8 cellular contexts compared by ENCODE assay signal in the genomic region with DNA sequence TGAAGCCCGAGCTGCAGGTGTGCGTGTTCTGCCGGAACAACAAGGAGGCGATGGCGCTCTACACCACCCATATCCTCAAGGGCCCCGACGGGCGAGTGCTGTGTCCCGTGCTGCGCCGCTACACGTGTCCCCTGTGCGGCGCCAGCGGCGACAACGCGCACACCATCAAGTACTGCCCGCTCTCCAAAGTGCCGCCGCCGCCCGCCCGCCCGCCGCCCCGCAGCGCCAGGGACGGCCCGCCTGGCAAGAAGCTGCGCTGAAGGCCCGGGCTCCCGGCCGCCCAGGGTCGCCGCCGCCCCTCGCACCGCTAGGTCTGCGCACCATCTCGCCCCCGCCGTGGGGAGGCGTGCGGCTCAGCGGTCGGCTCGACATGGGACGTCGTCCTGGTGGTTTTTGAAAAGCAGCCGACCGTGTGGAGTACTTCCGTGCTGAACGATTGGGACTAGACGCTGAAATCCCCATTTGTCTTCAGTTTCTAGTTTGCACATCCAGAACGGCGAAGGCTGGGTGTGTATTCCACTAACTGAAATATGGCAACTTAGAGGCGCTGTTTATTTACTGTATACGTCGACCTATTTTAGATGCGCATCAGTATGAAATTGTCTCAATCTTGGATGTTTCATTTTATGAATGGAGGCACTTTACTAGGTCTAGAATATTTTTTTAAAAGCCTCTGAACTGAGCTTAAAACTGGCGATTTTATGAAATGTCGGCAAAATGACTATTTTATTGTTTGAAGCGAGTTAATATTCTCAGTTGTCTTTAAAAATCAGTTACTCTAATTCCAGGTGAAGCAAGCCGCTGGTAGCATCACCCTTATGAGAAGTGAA. TPM values are rescaled to one million over a fixed set of nuclear protein-coding genes. Genes with fewer than 3 reads are reported as not detected.
DNase-seq lines count a peak whose midpoint lies in the region; ATAC-seq, FAIRE-seq and TF ChIP-seq lines count a peak whose summit lies in the region.

No MANE protein-coding gene starts in this region.

- intact Hi-C loops in kidney (cut with DNase I), result no loop called here

- H3K27ac ChIP-seq in GM23248, result no peak overlapping the region
- H3K27ac ChIP-seq in KOPT-K1 (ENCODE audit: low read depth, low read length, poor library complexity, severe bottlenecking), result peak overlapping the region; percentile 51
- H3K27ac ChIP-seq in brain microvascular endothelial cell, result no peak overlapping the region
- H3K27ac ChIP-seq in kidney (ENCODE audit: low read depth in 2 of 2, low read length in 2 of 2), result no peak overlapping the region

- peak overlapping the region; percentile 39 for H3K27ac Mint-ChIP-seq in T-helper 17 cell

- H3K9ac ChIP-seq in GM23248 (peak overlapping the region; percentile 23), kidney (ENCODE audit: low read length in 2 of 2) (no peak overlapping the region)

- H3K79me2 ChIP-seq in GM23248 (ENCODE audit: insufficient read depth), result no peaks in the 10 kb centered on the region

- H3K4me1 ChIP-seq in GM23248 (ENCODE audit: insufficient read depth) (peaks cover 1% of the 10 kb centered on the region), kidney (ENCODE audit: control insufficient read depth in 1 of 2, insufficient read depth in 1 of 2, low read depth in 1 of 2, low read length in 2 of 2) (peaks cover 0 to 8% of the 10 kb centered on the region in 2 donors)

- H3F3A ChIP-seq in GM23248 (ENCODE audit: insufficient read depth), result peaks cover 36% of the 10 kb centered on the region

- H3K9me3 ChIP-seq in GM23248 (ENCODE audit: low read depth) (no peaks in the 10 kb centered on the region), KOPT-K1 (ENCODE audit: insufficient read depth, low read length, poor library complexity, severe bottlenecking) (no peaks in the 10 kb centered on the region), T-helper 17 cell (ENCODE audit: control insufficient read depth, low read length, poor library complexity, severe bottlenecking) (no peaks in the 10 kb centered on the region), kidney (ENCODE audit: control insufficient read depth in 1 of 2, low read length in 2 of 2) (no peaks in the 10 kb centered on the region)

- H3K36me3 ChIP-seq in GM23248 (ENCODE audit: low read depth) (peaks cover 22% of the 10 kb centered on the region), KOPT-K1 (ENCODE audit: insufficient read depth, low read length) (peaks cover 39% of the 10 kb centered on the region), brain microvascular endothelial cell (replicated peaks) (peaks cover 24% of the 10 kb centered on the region), kidney (ENCODE audit: control insufficient read depth in 1 of 2, insufficient read depth in 2 of 2, low read length in 2 of 2) (peaks cover 9 to 13% of the 10 kb centered on the region in 2 donors)

- H3K4me3 ChIP-seq in GM23248 (peak overlapping the region; percentile 67), brain microvascular endothelial cell (ENCODE audit: low read depth, low read length) (peak overlapping the region; percentile 42), kidney (ENCODE audit: low read length in 2 of 2) (peak overlapping the region; percentile 10 to 13)

- H3K36me3 Mint-ChIP-seq in T-helper 17 cell (ENCODE audit: low read depth), result peaks cover 6% of the 10 kb centered on the region

- peaks cover 24% of the 10 kb centered on the region for H3K4me1 Mint-ChIP-seq in T-helper 17 cell

- no peaks in the 10 kb centered on the region for H3K9me2 ChIP-seq in GM23248 (ENCODE audit: insufficient read depth)

- no peak overlapping the region for H2AFZ ChIP-seq in GM23248

- no peaks in the 10 kb centered on the region for H3K27me3 Mint-ChIP-seq in T-helper 17 cell

- FAIRE-seq in kidney (lab: Jason Lieb, UNC), result no peak

- peak overlapping the region; percentile 82 for H3K4me3 Mint-ChIP-seq in T-helper 17 cell

- H3K27me3 ChIP-seq in GM23248 (replicated peaks; ENCODE audit: insufficient read depth), result no peaks in the 10 kb centered on the region
- no peaks in the 10 kb centered on the region for H3K27me3 ChIP-seq in brain microvascular endothelial cell (replicated peaks)

- no peaks in the 10 kb centered on the region for H4K20me1 ChIP-seq in GM23248 (ENCODE audit: insufficient read depth)

- peak; percentile 69 for ATAC-seq in T-helper 17 cell

- in situ Hi-C loops in GM23248 (cut with MboI) (no loop called here), brain microvascular endothelial cell (cut with HindIII; ENCODE audit: low pct_ligation_motif_present, low sequenced_read_pairs) (no loop called here)

- WGBS in GM23248 (ENCODE audit: low coverage in 1 of 2, low lambda C conversion rate in 2 of 2, missing lambda C conversion rate in 2 of 2), 2 experiments, result 7% methylated on average over 43 to 45 of the region's 65 CpGs

- peak; percentile 57 for DNase-seq in GM23248
- peak; percentile 23 to 31 (median 23) for DNase-seq in T-helper 17 cell
- DNase-seq in brain microvascular endothelial cell, result peak; percentile 25
- peak; percentile 83 for DNase-seq in kidney
- peak; percentile 40 to 47 for DNase-seq in stimulated activated CD4-positive, alpha-beta T cell treated with anti-CD3 and anti-CD28 coated beads, Interleukin-4, amount 100 ng/mL, for 48 hours (ENCODE audit: low read depth in 2 of 2)
- no peak for DNase-seq in GDM1 (lab: John Stamatoyannopoulos, UW)

- TF ChIP-seq CTCF in GM12874 (IDR thresholded peaks at IDR 0.05; ENCODE audit: insufficient read depth, low read depth, low read length) (peak; percentile 16; the same call in 1 of the 2 replicates), brain microvascular endothelial cell (IDR thresholded peaks at IDR 0.05; ENCODE audit: low read depth, low read length, missing control alignments) (no peak), kidney (IDR thresholded peaks at IDR 0.05; ENCODE audit: borderline replicate concordance, extremely low read depth, insufficient read depth) (no peak)

- peak overlapping the region; percentile 62 for H3K4me2 ChIP-seq in GM23248 (ENCODE audit: unreplicated experiment)

RNA-seq across cellular contexts. Expression of gene NANOS1, which starts 1.1 kb away (rescaled TPM):
- total RNA-seq in GM23248 (2014; rRNA removed; shearing (Covaris generic)), result under 0.01 and 1.3 TPM in 2 replicates
- polyA plus RNA-seq in GM23248 (2016; fragmentation: Nextera tagmentation; extraction: Ambion mirVana) (0.15 and 0.18 TPM in 2 replicates), kidney (ENCODE audit: insufficient read depth, low read depth, low replicate concordance) (4.5 TPM)
- total RNA-seq in T-helper 17 cell (under 1 TPM; 0.15 to 0.34 TPM), kidney (1.1 TPM)

RNA-seq across cellular contexts. Expression of gene EIF3A, which starts 50.0 kb away (rescaled TPM):
- 91.3 and 98.6 TPM in 2 replicates for total RNA-seq in GM23248 (2014; rRNA removed; shearing (Covaris generic))
- polyA plus RNA-seq in GM23248 (2016; fragmentation: Nextera tagmentation; extraction: Ambion mirVana) (74.5 and 74.9 TPM in 2 replicates), kidney (ENCODE audit: insufficient read depth, low read depth, low replicate concordance) (24.9 TPM)
- total RNA-seq in T-helper 17 cell (100 to 1,000 TPM; 149 to 169 TPM), kidney (95.6 TPM)

Comparison
In these comparisons a context has a peak if more than half of its experiments do, and no peak if none do; other contexts are left out.
1. H3K4me3 ChIP-seq: peak in every context shown above with its lines; median percentile 67 in GM23248; 42 in brain microvascular endothelial cell; 12 in kidney.